ENCODE assay signal across 20 cellular contexts in the genomic region with DNA sequence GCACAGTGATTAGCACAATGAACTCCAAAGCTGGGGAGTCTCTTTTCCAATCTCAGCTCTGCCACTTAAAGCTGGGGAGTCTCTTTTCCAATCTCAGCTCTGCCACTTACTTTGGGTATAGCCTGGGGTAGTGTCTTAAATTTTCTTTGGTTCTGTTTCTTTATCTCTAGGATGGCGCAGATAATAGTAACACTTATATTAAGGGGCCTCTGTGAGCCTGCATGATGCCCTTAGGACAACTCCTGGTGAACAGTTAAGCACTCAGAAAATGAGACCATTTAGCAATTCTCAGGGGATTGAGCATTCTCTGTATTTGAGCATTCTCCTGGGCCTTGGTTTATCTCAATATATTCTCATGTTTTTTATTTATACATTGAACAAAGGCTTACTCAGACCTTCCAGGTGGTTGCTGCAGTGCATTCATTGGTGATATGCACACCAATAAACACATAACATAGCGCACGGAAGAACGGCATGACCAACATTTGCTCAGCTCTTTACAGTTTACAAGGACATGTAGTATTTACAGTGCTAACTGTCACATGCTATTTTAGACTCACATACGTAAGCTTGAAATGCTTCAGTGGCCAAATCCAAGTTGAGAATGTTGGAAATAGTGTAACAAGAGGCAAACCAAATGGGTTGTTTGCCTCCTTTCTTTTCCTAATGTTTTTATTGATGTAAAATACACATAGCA.
DNase-seq lines count a peak whose midpoint lies in the region; ATAC-seq and TF ChIP-seq lines count a peak whose summit lies in the region.
"Had no signal": no experiment of that assay in that cellular context is flagged by ENCODE, and none has a peak within 500 bp of the region (broad histone marks: within the 10 kb centered on the region; RNA-seq: fewer than 3 reads in every experiment).

No MANE protein-coding gene starts in this region.

- H3K23me2 ChIP-seq in H9 (ENCODE audit: insufficient read length, low read depth, low read length, poor library complexity, severe bottlenecking), result no peaks in the 10 kb centered on the region

- peaks cover 37 to 57% of the 10 kb centered on the region in 2 experiments for H3K4me1 Mint-ChIP-seq in H9
- peaks cover 31% of the 10 kb centered on the region for H3K4me1 Mint-ChIP-seq in WTC11

- H3K27me3 Mint-ChIP-seq in H9 (ENCODE audit: low read depth) (no peaks in the 10 kb centered on the region; the same call in 1 of the 2 replicates), WTC11 (ENCODE audit: low read depth) (no peaks in the 10 kb centered on the region)

- H3K23ac ChIP-seq in H9 (ENCODE audit: insufficient read length, low read depth, low read length), result no peak overlapping the region

- no peaks in the 10 kb centered on the region for H3K79me1 ChIP-seq in H9 (ENCODE audit: insufficient read depth, low read depth, low read length, poor library complexity, severe bottlenecking)

- DNase-seq in COLO829 (ENCODE audit: low spot score), result peak; percentile 17
- no peak for DNase-seq in H9
- no peak for DNase-seq in WTC11 (ENCODE audit: low spot score)
- peak; percentile 6 for DNase-seq in prostate gland (ENCODE audit: low spot score)
- DNase-seq in NCI-H526 (lab: John Stamatoyannopoulos, UW), result no peak
- DNase-seq in stomach, result no peak
- DNase-seq: C1 segment of cervical spinal cord, COR-L47, DMS79, GDM1, KG1, MG63, NCI-H1105, NCI-H1694 treated with DMSO at 0.1 percent for 48 hours, NCI-H526 treated with DMSO at 0.1 percent for 48 hours, PC-9, SK-N-SH, T-helper 1 cell had no signal

- no peak overlapping the region for H3K14ac ChIP-seq in H9 (ENCODE audit: insufficient read depth, low read length)

- TF ChIP-seq EP300 in stomach (IDR thresholded peaks at IDR 0.05), result no peak

- ATAC-seq in WTC11 (peak; percentile 61), HG03039 (IDR thresholded peaks at IDR 0.05; ENCODE audit: unreplicated experiment) (no peak)

- no peak overlapping the region for H4K5ac ChIP-seq in H9 (ENCODE audit: insufficient read length, low read depth, low read length)

- H3K36me3 ChIP-seq in prostate gland (no peaks in the 10 kb centered on the region), stomach (no peaks in the 10 kb centered on the region)
- H3K36me3 ChIP-seq: MG63 had no signal

- H4K91ac ChIP-seq in H9 (ENCODE audit: insufficient read length, low read depth, low read length), result no peak overlapping the region

- H3K9me3 ChIP-seq in H9 (ENCODE audit: control insufficient read depth, low read depth, low read length) (no peaks in the 10 kb centered on the region), prostate gland (no peaks in the 10 kb centered on the region), stomach (no peaks in the 10 kb centered on the region)
- H3K9me3 ChIP-seq: MG63, SK-N-SH had no signal

- no peak overlapping the region for H2BK20ac ChIP-seq in H9 (ENCODE audit: low read depth, low read length, poor library complexity, severe bottlenecking)

- no peak overlapping the region for H3K56ac ChIP-seq in H9 (ENCODE audit: insufficient read length, low read depth, low read length)

- TF ChIP-seq CTCF in H9 (conservative IDR thresholded peaks at IDR 0.05), result no peak
- no peak for TF ChIP-seq CTCF in WTC11 (IDR thresholded peaks at IDR 0.05)
- no peak for TF ChIP-seq CTCF in prostate gland (IDR thresholded peaks at IDR 0.05)
- no peak for TF ChIP-seq CTCF in stomach (IDR thresholded peaks at IDR 0.05)

- no peaks in the 10 kb centered on the region; the same call in 1 of the 2 replicates for H3K4me1 ChIP-seq in H9 (ENCODE audit: insufficient read depth, low read length)
- H3K4me1 ChIP-seq in prostate gland (replicated peaks), result no peaks in the 10 kb centered on the region
- no peaks in the 10 kb centered on the region for H3K4me1 ChIP-seq in stomach

- POLR2A ChIA-PET in WTC11 (lab: Charles Lee), result interaction anchor here (0.6 kb wide), 1 partner anchor 537 kb away, joined by 4 read pairs; no protein-coding TSS in a partner anchor

- intact Hi-C loops in prostate gland (cut with DNase I) (no loop called here), stomach (cut with DNase I; ENCODE audit: low total_unique reads) (no loop called here)

- no peaks in the 10 kb centered on the region for H3K27me3 ChIP-seq in H9 (ENCODE audit: insufficient read depth, low read length)
- H3K27me3 ChIP-seq in prostate gland (replicated peaks; ENCODE audit: insufficient read depth), result no peaks in the 10 kb centered on the region
- no peaks in the 10 kb centered on the region for H3K27me3 ChIP-seq in stomach
- H3K27me3 ChIP-seq: MG63 had no signal

- H3K9ac ChIP-seq in H9 (ENCODE audit: extremely low read depth, insufficient read length, low read length), result peak overlapping the region; percentile 1
- H3K9ac ChIP-seq: SK-N-SH had no signal

- peaks cover 3 to 9% of the 10 kb centered on the region in 2 experiments; a peak in 4 of 5 replicates for H3K9me3 Mint-ChIP-seq in H9
- H3K9me3 Mint-ChIP-seq in WTC11, result peaks cover 5% of the 10 kb centered on the region

- no peak overlapping the region for H3K4ac ChIP-seq in H9 (ENCODE audit: low read depth, low read length)

- no peak overlapping the region for H3K18ac ChIP-seq in H9 (ENCODE audit: insufficient read length, low read depth, low read length)

- CTCF ChIA-PET in WTC11 (lab: Charles Lee), result interaction anchor here (3.0 kb wide), 1 partner anchor 143 kb away, joined by 17 read pairs; no protein-coding TSS in a partner anchor

- H3K4me3 Mint-ChIP-seq in H9 (peak overlapping the region; percentile 4 to 78), WTC11 (peak overlapping the region; percentile 98)

- H3K4me3 ChIP-seq in prostate gland, result no peak overlapping the region
- no peak overlapping the region for H3K4me3 ChIP-seq in stomach
- H3K4me3 ChIP-seq: MG63, PC-9 had no signal

- peak overlapping the region; percentile 19 for H3K27ac ChIP-seq in H9 (ENCODE audit: insufficient read length, low read depth, low read length)
- no peak overlapping the region for H3K27ac ChIP-seq in prostate gland
- no peak overlapping the region for H3K27ac ChIP-seq in stomach
- H3K27ac ChIP-seq: HL-60, PC-9 had no signal

- no peak overlapping the region for H2BK12ac ChIP-seq in H9 (ENCODE audit: insufficient read length, low read depth, low read length)

- TF ChIP-seq POLR2A in prostate gland (IDR thresholded peaks at IDR 0.05) (no peak), stomach (IDR thresholded peaks at IDR 0.05) (no peak)

- no peak overlapping the region for H2BK15ac ChIP-seq in H9 (ENCODE audit: low read depth, low read length)

- no CpG with 5 or more reads among the region's 5 CpGs for WGBS in H9 (ENCODE audit: extremely low coverage, insufficient read length, low lambda C conversion rate)
- 62% methylated on average over 5 of the region's 5 CpGs for WGBS in prostate gland
- 87 to 94% (median 90%) methylated on average over 5 of the region's 5 CpGs for WGBS in stomach, 5 donors

- peak overlapping the region in 1 of 3 experiments; percentile 94; a peak in 4 of 7 replicates for H3K27ac Mint-ChIP-seq in H9
- H3K27ac Mint-ChIP-seq in WTC11, result peak overlapping the region; percentile 99

- H2AFZ ChIP-seq in H9 (ENCODE audit: low read length), result no peak overlapping the region
- H2AFZ ChIP-seq: PC-9 had no signal

- no peak overlapping the region for H2BK5ac ChIP-seq in H9 (ENCODE audit: insufficient read length, low read length)

- peaks cover 3% of the 10 kb centered on the region; the same call in 1 of the 2 replicates for H3K79me2 ChIP-seq in H9 (ENCODE audit: insufficient read depth, low read length)

- H3K4me2 ChIP-seq in H9 (ENCODE audit: insufficient read depth, insufficient read length, low read length), result peak overlapping the region; percentile 48
- H3K4me2 ChIP-seq: PC-9, SK-N-SH had no signal

- no peak overlapping the region for H4K8ac ChIP-seq in H9 (replicated peaks; ENCODE audit: insufficient read length, low read depth, low read length)

- H4K20me1 ChIP-seq in H9 (ENCODE audit: control insufficient read depth, insufficient read depth, insufficient read length), result no peaks in the 10 kb centered on the region

- no peak overlapping the region for H2BK120ac ChIP-seq in H9 (ENCODE audit: low read depth, low read length, poor library complexity, severe bottlenecking)

- no peak overlapping the region for H3T11ph ChIP-seq in H9 (ENCODE audit: low read length)

- H3K36me3 Mint-ChIP-seq in H9 (ENCODE audit: insufficient read depth in 1 of 3, low read depth in 3 of 3), result peaks cover 17 to 49% (median 44%) of the 10 kb centered on the region in 3 experiments
- H3K36me3 Mint-ChIP-seq in WTC11, result peaks cover 57% of the 10 kb centered on the region

- no peak overlapping the region for H2AK5ac ChIP-seq in H9 (ENCODE audit: insufficient read length, low read length)

TF ChIP-seq in WTC11, 78 proteins besides CTCF, POLR2A, EP300 and RAD21 (continues in another document):
- TF ChIP-seq ZNF416 (CRISPR knock-in tag; IDR thresholded peaks at IDR 0.05), result 0 out of 2 replicates have a peak, but pooled peaks have one; percentile 51
- TF ChIP-seq RORB (CRISPR knock-in tag; IDR thresholded peaks at IDR 0.05), result no peak
- 0 out of 2 replicates have a peak, but pooled peaks have one; percentile 31 for TF ChIP-seq SP1 (CRISPR knock-in tag; conservative IDR thresholded peaks at IDR 0.05)
- peak; percentile 61 for TF ChIP-seq NFATC4 (CRISPR knock-in tag; IDR thresholded peaks at IDR 0.05)
- peak; percentile 59; the same call in 1 of the 2 replicates for TF ChIP-seq EMX1 (CRISPR knock-in tag; IDR thresholded peaks at IDR 0.05)
- TF ChIP-seq, protein P1, sequence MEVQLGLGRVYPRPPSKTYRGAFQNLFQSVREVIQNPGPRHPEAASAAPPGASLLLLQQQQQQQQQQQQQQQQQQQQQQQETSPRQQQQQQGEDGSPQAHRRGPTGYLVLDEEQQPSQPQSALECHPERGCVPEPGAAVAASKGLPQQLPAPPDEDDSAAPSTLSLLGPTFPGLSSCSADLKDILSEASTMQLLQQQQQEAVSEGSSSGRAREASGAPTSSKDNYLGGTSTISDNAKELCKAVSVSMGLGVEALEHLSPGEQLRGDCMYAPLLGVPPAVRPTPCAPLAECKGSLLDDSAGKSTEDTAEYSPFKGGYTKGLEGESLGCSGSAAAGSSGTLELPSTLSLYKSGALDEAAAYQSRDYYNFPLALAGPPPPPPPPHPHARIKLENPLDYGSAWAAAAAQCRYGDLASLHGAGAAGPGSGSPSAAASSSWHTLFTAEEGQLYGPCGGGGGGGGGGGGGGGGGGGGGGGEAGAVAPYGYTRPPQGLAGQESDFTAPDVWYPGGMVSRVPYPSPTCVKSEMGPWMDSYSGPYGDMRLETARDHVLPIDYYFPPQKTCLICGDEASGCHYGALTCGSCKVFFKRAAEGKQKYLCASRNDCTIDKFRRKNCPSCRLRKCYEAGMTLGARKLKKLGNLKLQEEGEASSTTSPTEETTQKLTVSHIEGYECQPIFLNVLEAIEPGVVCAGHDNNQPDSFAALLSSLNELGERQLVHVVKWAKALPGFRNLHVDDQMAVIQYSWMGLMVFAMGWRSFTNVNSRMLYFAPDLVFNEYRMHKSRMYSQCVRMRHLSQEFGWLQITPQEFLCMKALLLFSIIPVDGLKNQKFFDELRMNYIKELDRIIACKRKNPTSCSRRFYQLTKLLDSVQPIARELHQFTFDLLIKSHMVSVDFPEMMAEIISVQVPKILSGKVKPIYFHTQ (CRISPR knock-in tag; IDR thresholded peaks at IDR 0.05), result peak; percentile 79
- no peak for TF ChIP-seq TEAD1 (CRISPR knock-in tag; IDR thresholded peaks at IDR 0.05)

Comparison
In these comparisons a context has a peak if more than half of its experiments do, and no peak if none do; other contexts are left out.
1. DNase-seq: peak in COLO829 (single experiment) and prostate gland (single experiment); none in H9 (single experiment), WTC11 (single experiment), NCI-H526 (0 of 2) and stomach (single experiment).